Comparison of ENCODE assay signal across 8 cellular contexts in the genomic region with DNA sequence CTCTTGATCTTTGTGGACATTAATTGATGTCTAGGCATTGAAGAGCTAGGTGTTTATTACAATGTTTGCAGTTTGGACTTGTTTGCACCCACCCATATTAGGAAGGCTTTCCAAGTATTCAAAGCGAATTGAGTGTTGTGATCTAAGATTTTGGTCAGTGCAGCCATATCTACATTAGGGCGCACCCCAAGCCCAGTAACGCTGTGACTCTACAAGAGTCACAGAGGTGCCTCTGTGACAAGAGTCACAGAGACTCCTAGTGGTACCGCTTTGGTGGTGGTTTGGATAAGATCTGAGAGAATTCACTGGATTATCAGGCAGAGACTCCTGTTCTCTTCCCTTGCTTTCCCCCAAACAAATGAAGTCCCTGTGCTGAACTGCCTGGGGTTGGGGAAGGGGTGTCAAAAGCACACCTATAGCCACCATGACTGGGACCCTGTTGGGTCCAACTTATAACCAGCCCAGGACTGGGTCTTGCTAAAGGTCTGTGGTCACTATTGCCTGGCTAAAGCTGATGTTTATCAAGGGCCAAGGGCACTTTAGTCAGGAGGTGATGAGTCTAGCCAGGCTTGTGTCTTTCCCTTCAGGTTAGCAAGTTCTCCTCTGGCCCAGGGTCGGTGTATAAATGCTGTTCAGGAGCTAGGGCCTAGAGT.
DNase-seq lines count a peak whose midpoint lies in the region; ATAC-seq, FAIRE-seq and TF ChIP-seq lines count a peak whose summit lies in the region.

No MANE protein-coding gene starts in this region.

- CTCF ChIA-PET in A549 (lab: Yijun Ruan, JAX), result interaction anchor here (0.6 to 1.0 kb wide), 2 partner anchors 26 to 66 kb away, joined by 3 read pairs; no protein-coding TSS in a partner anchor
- CTCF ChIA-PET in GM10248 (lab: Yijun Ruan, JAX), result interaction anchor here (0.7 to 3.4 kb wide), 24 partner anchors 9 to 1764 kb away, joined by 3 to 36 read pairs (median 4); no protein-coding TSS in a partner anchor

- H3K9me3 ChIP-seq in A549 (no peaks in the 10 kb centered on the region), right cardiac atrium (ENCODE audit: control insufficient read depth, low read length) (no peaks in the 10 kb centered on the region)

- no peaks in the 10 kb centered on the region for H3K4me1 ChIP-seq in A549
- H3K4me1 ChIP-seq in right cardiac atrium (ENCODE audit: control insufficient read depth, insufficient read depth, low read length), result no peaks in the 10 kb centered on the region

- no peak for TF ChIP-seq EP300 in A549 (IDR thresholded peaks at IDR 0.05)

- POLR2A ChIA-PET in A549 (lab: Yijun Ruan, JAX) (no interaction called here), GM10248 (lab: Yijun Ruan, JAX) (no interaction called here)

- TF ChIP-seq CTCF in A549 (IDR thresholded peaks at IDR 0.05) (peak; percentile 15; the same call in 1 of the 3 replicates), GM10248 (IDR thresholded peaks at IDR 0.05; ENCODE audit: control extremely low read depth, extremely low read depth, low read depth, missing control alignments) (peak; percentile 31)

- H3K27me3 ChIP-seq in H7 (ENCODE audit: control insufficient read depth, insufficient read depth, low read length), result no peaks in the 10 kb centered on the region
- no peaks in the 10 kb centered on the region for H3K27me3 ChIP-seq in right cardiac atrium (ENCODE audit: control insufficient read depth, insufficient read depth)

- no peak overlapping the region for H3K4me3 ChIP-seq in A549
- H3K4me3 ChIP-seq in H7 (ENCODE audit: insufficient read depth, low read depth, low read length), result no peak overlapping the region
- H3K4me3 ChIP-seq in right cardiac atrium (ENCODE audit: low read length), result no peak overlapping the region

- intact Hi-C loops in right cardiac atrium (cut with DNase I), result no loop called here

- 0% methylated on average over 5 of the region's 5 CpGs for WGBS in A549 (ENCODE audit: missing lambda C conversion rate)
- WGBS in right cardiac atrium, result 15% methylated on average over 5 of the region's 5 CpGs

- no peak for TF ChIP-seq POLR2A in A549 (IDR thresholded peaks at IDR 0.05; ENCODE audit: low read length)

- DNase-seq in A549 (ENCODE audit: low read depth in 1 of 2, low spot score in 1 of 2) (peak in 1 of 2 experiments; percentile 31), GM10248 (ENCODE audit: extremely low spot score) (peak; percentile 39), H7 (peak; percentile 63), KBM-7 (peak; percentile 58), SKM-1 treated with dmso at 0.1 percent for 144 hours (lab: John Stamatoyannopoulos, UW; ENCODE audit: unreplicated experiment) (peak; percentile 18), right cardiac atrium (peak in 1 of 3 donors; percentile 26), urothelium cell line (ENCODE audit: low spot score) (peak; percentile 23), NCI-H2196 treated with DMSO at 0.1 percent for 48 hours (lab: John Stamatoyannopoulos, UW; ENCODE audit: unreplicated experiment) (no peak)

- H3K27ac ChIP-seq in A549, result no peak overlapping the region
- no peak overlapping the region for H3K27ac ChIP-seq in right cardiac atrium (ENCODE audit: low read length)

- no peaks in the 10 kb centered on the region for H3K36me3 ChIP-seq in H7 (replicated peaks; ENCODE audit: control insufficient read depth, insufficient read depth, low read length)

- in situ Hi-C loops in KBM-7 (cut with MboI; ENCODE audit: low pct_unique_long_range_greater_than_20kb, low sequenced_read_pairs), result no loop called here

- H3K4me2 ChIP-seq in A549, result no peak overlapping the region

- ATAC-seq in A549, result peak; percentile 54 to 82; a peak in 4 of 6 replicates
- peak; percentile 62 to 73 for ATAC-seq in right cardiac atrium

- peak; percentile 15 to 35; a peak in 2 of 5 replicates for TF ChIP-seq RAD21 in A549 (conservative IDR thresholded peaks at IDR 0.05 in 1 of 2, IDR thresholded peaks at IDR 0.05 in 1 of 2)

- FAIRE-seq in A549 (lab: Jason Lieb, UNC) (no peak), urothelium cell line (lab: Jason Lieb, UNC) (no peak)

TF ChIP-seq in A549, 52 proteins besides CTCF, POLR2A, EP300 and RAD21:
- TF ChIP-seq PHF8 (IDR thresholded peaks at IDR 0.05; ENCODE audit: borderline replicate concordance, low read depth), result no peak
- no peak for TF ChIP-seq SREBF2 (IDR thresholded peaks at IDR 0.05)
- no peak for TF ChIP-seq TP53 (CRISPR knock-in tag; IDR thresholded peaks at IDR 0.05)
- no peak for TF ChIP-seq RNF2 (IDR thresholded peaks at IDR 0.05; ENCODE audit: borderline replicate concordance, low read depth)
- no peak for TF ChIP-seq GATA3 (IDR thresholded peaks at IDR 0.05; ENCODE audit: borderline replicate concordance)
- TF ChIP-seq, protein P1, sequence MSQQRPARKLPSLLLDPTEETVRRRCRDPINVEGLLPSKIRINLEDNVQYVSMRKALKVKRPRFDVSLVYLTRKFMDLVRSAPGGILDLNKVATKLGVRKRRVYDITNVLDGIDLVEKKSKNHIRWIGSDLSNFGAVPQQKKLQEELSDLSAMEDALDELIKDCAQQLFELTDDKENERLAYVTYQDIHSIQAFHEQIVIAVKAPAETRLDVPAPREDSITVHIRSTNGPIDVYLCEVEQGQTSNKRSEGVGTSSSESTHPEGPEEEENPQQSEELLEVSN (IDR thresholded peaks at IDR 0.05; ENCODE audit: borderline replicate concordance, low read depth), result no peak
